ENCODE assay signal across 7 cellular contexts in the genomic region with DNA sequence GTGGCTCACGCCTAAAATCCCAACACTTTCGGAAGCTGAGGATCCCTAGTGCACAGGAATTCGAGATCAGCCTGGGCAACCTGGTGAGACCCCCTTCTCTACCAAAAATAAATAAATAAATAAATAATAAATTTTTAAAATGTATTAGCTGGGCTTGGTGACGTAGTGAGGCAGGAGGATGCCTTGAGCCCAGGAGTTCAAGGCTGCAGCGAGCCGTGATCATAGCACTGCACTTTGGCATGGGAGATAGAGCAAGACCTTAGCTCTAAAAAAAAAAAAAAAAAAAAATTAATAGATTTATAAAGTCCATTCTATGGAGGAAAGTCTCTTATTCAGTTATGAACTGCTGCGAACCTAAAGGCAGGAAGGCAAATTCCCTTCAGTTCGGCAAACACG. TPM values are rescaled to one million over a fixed set of nuclear protein-coding genes. Genes with fewer than 3 reads are reported as not detected.
DNase-seq lines count a peak whose midpoint lies in the region; ATAC-seq and TF ChIP-seq lines count a peak whose summit lies in the region.

No MANE protein-coding gene starts in this region.

- CTCF ChIA-PET in HEK293 (lab: Yijun Ruan, JAX) = no interaction called here
- CTCF ChIA-PET in activated CD4-positive, alpha-beta memory T cell treated with anti-CD3 and anti-CD28 coated beads, Interleukin-2, amount 10 ng/mL, durations not matched to agents 7 days and 5 days (lab: Charles Lee) = interaction anchor here (0.5 to 0.9 kb wide), 2 partner anchors 22 to 162 kb away, joined by 3 read pairs; no protein-coding TSS in a partner anchor

- H3K9me3 Mint-ChIP-seq in activated CD4-positive, alpha-beta memory T cell treated with anti-CD3 and anti-CD28 coated beads, Interleukin-2, amount 10 ng/mL, durations not matched to agents 7 days and 5 days = no peaks in the 10 kb centered on the region

- H3K36me3 ChIP-seq in HEK293 (ENCODE audit: control insufficient read depth in 2 of 2, insufficient read depth in 1 of 2, low read length in 2 of 2) (no peaks in the 10 kb centered on the region), spleen (no peaks in the 10 kb centered on the region)

- peak overlapping the region; percentile 97 for H3K4me3 Mint-ChIP-seq in activated CD4-positive, alpha-beta memory T cell treated with anti-CD3 and anti-CD28 coated beads, Interleukin-2, amount 10 ng/mL, durations not matched to agents 7 days and 5 days

- TF ChIP-seq CTCF in HEK293 (tag by site-specific recombination; IDR thresholded peaks at IDR 0.05) (no peak), spleen (IDR thresholded peaks at IDR 0.05 in 8 of 11, conservative IDR thresholded peaks at IDR 0.05 in 3 of 11) (no peak)

- H3K27me3 ChIP-seq in spleen (replicated peaks in 1 of 7) = no peaks in the 10 kb centered on the region

- POLR2A ChIA-PET in HEK293 (lab: Yijun Ruan, JAX) = interaction anchor here (0.6 to 0.8 kb wide), 5 partner anchors 13 to 162 kb away, joined by 3 to 5 read pairs (median 4); no protein-coding TSS in a partner anchor
- POLR2A ChIA-PET in activated CD4-positive, alpha-beta memory T cell treated with anti-CD3 and anti-CD28 coated beads, Interleukin-2, amount 10 ng/mL, durations not matched to agents 7 days and 5 days (lab: Charles Lee) = interaction anchor here (1.1 to 1.8 kb wide), 2 partner anchors 21 to 184 kb away, joined by 3 to 6 read pairs; no protein-coding TSS in a partner anchor

- peak overlapping the region; percentile 84 for H3K27ac Mint-ChIP-seq in activated CD4-positive, alpha-beta memory T cell treated with anti-CD3 and anti-CD28 coated beads, Interleukin-2, amount 10 ng/mL, durations not matched to agents 7 days and 5 days

- DNase-seq in activated CD4-positive, alpha-beta memory T cell treated with anti-CD3 and anti-CD28 coated beads, Interleukin-2, amount 10 ng/mL, durations not matched to agents 7 days and 5 days = no peak
- DNase-seq in spleen (no peak), SIG-M5 (lab: John Stamatoyannopoulos, UW) (no peak)

- intact Hi-C loops in spleen (cut with DNase I; ENCODE audit: low total_unique reads) = no loop called here

- no peak for TF ChIP-seq POLR2A in spleen (IDR thresholded peaks at IDR 0.05)

- H3K27ac ChIP-seq in HEK293 (ENCODE audit: extremely low read depth, low read depth, low read length) (peak overlapping the region; percentile 66; the same call in 1 of the 2 replicates), spleen (peak overlapping the region in 7 of 8 donors; percentile 86 to 99 (median 96))

- no peaks in the 10 kb centered on the region for H3K36me3 Mint-ChIP-seq in activated CD4-positive, alpha-beta memory T cell treated with anti-CD3 and anti-CD28 coated beads, Interleukin-2, amount 10 ng/mL, durations not matched to agents 7 days and 5 days (ENCODE audit: low read depth)

- H3K27me3 Mint-ChIP-seq in activated CD4-positive, alpha-beta memory T cell treated with anti-CD3 and anti-CD28 coated beads, Interleukin-2, amount 10 ng/mL, durations not matched to agents 7 days and 5 days = peaks cover 6% of the 10 kb centered on the region

- H3K9me3 ChIP-seq in HEK293 (ENCODE audit: control insufficient read depth, insufficient read depth, low read depth, low read length) (no peaks in the 10 kb centered on the region), spleen (no peaks in the 10 kb centered on the region)

- 40 to 47% (median 42%) methylated on average over 9 of the region's 9 CpGs for WGBS in spleen, 5 donors

- no peak for ATAC-seq in GM19397 (IDR thresholded peaks at IDR 0.05; ENCODE audit: unreplicated experiment)
- no peak for ATAC-seq in HG03135 (IDR thresholded peaks at IDR 0.05; ENCODE audit: unreplicated experiment)

- H3K4me3 ChIP-seq in HEK293 (ENCODE audit: low read depth, low read length) (peak overlapping the region; percentile 73), iPS-11a (ENCODE audit: low read depth, low read length) (peak overlapping the region; percentile 53), spleen (peak overlapping the region; percentile 66 to 97 (median 84))

- H3K4me1 Mint-ChIP-seq in activated CD4-positive, alpha-beta memory T cell treated with anti-CD3 and anti-CD28 coated beads, Interleukin-2, amount 10 ng/mL, durations not matched to agents 7 days and 5 days = peaks cover 17% of the 10 kb centered on the region

- H3K4me1 ChIP-seq in HEK293 (ENCODE audit: control insufficient read depth, insufficient read depth, low read length) (no peaks in the 10 kb centered on the region), spleen (peaks cover 14 to 65% (median 41%) of the 10 kb centered on the region in 6 donors)

TF ChIP-seq in HEK293, 187 proteins besides CTCF, POLR2A, EP300 and RAD21:
- TF ChIP-seq ZNF404 (tag by site-specific recombination; IDR thresholded peaks at IDR 0.05) = no peak
- no peak for TF ChIP-seq ZNF658 (tag by site-specific recombination; IDR thresholded peaks at IDR 0.05)
- no peak for TF ChIP-seq ZNF121 (tag by site-specific recombination; IDR thresholded peaks at IDR 0.05)
- TF ChIP-seq, protein P1, sequence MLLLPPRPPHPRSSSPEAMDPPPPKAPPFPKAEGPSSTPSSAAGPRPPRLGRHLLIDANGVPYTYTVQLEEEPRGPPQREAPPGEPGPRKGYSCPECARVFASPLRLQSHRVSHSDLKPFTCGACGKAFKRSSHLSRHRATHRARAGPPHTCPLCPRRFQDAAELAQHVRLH (tag by site-specific recombination; IDR thresholded peaks at IDR 0.05) = no peak
- TF ChIP-seq ZNF2 (tag by site-specific recombination; IDR thresholded peaks at IDR 0.05) = no peak
- TF ChIP-seq ZNF623 (tag by site-specific recombination; IDR thresholded peaks at IDR 0.05) = no peak
- TF ChIP-seq, protein P2, sequence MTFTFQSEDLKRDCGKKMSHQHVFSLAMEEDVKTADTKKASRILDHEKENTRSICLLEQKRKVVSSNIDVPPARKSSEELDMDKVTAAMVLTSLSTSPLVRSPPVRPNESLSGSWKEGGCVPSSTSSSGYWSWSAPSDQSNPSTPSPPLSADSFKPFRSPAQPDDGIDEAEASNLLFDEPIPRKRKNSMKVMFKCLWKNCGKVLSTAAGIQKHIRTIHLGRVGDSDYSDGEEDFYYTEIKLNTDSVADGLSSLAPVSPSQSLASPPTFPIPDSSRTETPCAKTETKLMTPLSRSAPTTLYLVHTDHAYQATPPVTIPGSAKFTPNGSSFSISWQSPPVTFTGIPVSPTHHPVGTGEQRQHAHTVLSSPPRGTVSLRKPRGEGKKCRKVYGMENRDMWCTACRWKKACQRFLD (tag by site-specific recombination; IDR thresholded peaks at IDR 0.05) = no peak
- TF ChIP-seq ZNF416 (tag by site-specific recombination; IDR thresholded peaks at IDR 0.05) = no peak
- no peak for TF ChIP-seq ZNF426 (tag by site-specific recombination; IDR thresholded peaks at IDR 0.05)
- TF ChIP-seq, protein P3, sequence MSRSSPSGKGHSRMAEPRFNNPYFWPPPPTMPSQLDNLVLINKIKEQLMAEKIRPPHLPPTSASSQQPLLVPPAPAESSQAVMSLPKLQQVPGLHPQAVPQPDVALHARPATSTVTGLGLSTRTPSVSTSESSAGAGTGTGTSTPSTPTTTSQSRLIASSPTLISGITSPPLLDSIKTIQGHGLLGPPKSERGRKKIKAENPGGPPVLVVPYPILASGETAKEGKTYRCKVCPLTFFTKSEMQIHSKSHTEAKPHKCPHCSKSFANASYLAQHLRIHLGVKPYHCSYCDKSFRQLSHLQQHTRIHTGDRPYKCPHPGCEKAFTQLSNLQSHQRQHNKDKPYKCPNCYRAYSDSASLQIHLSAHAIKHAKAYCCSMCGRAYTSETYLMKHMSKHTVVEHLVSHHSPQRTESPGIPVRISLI (tag by site-specific recombination; IDR thresholded peaks at IDR 0.05) = no peak
- no peak for TF ChIP-seq ZNF664 (tag by site-specific recombination; IDR thresholded peaks at IDR 0.05)
- no peak for TF ChIP-seq ZFP41 (tag by site-specific recombination; IDR thresholded peaks at IDR 0.05; ENCODE audit: borderline replicate concordance)

RNA-seq across cellular contexts. Expression of a gene that starts 1.1 kb away (rescaled TPM):
- 10 to 100 TPM; 21.4 to 22.0 TPM for total RNA-seq in activated CD4-positive, alpha-beta memory T cell treated with anti-CD3 and anti-CD28 coated beads, Interleukin-2, amount 10 ng/mL, durations not matched to agents 7 days and 5 days
- 100 to 1,000 TPM in 6 of 7 donors, 10 to 100 TPM in 1; 78.9 to 183 (median 135) TPM for total RNA-seq in spleen
- polyA plus RNA-seq in spleen = 10 to 100 TPM; 32.1 to 53.5 (median 36.6) TPM
